ENCODE assay signal across 1 cellular context in genomic region chr3:134483195-134483890, GRCh38.
TF ChIP-seq lines count a peak whose summit lies in the region.

No MANE protein-coding gene starts in this region.

TF ChIP-seq in HepG2, 621 proteins besides CTCF, POLR2A, EP300 and RAD21:
- TF ChIP-seq TMF1 (CRISPR knock-in tag; IDR thresholded peaks at IDR 0.05; ENCODE audit: low read depth) (no peak), ZNF274 (CRISPR knock-in tag; IDR thresholded peaks at IDR 0.05) (no peak), RARA (CRISPR knock-in tag; IDR thresholded peaks at IDR 0.05) (no peak), ZNF33A (CRISPR knock-in tag; IDR thresholded peaks at IDR 0.05; ENCODE audit: borderline replicate concordance) (no peak), ZNF639 (CRISPR knock-in tag; conservative IDR thresholded peaks at IDR 0.05) (no peak), NAIF1 (CRISPR knock-in tag; IDR thresholded peaks at IDR 0.05; ENCODE audit: borderline replicate concordance) (no peak), NCOA5 (CRISPR knock-in tag; IDR thresholded peaks at IDR 0.05) (no peak), WIZ (CRISPR knock-in tag; IDR thresholded peaks at IDR 0.05) (no peak), MLXIP (CRISPR knock-in tag; IDR thresholded peaks at IDR 0.05; ENCODE audit: borderline replicate concordance) (no peak), ZFP91 (CRISPR knock-in tag; IDR thresholded peaks at IDR 0.05; ENCODE audit: borderline replicate concordance) (no peak), RXRB (CRISPR knock-in tag; IDR thresholded peaks at IDR 0.05; ENCODE audit: borderline replicate concordance) (no peak)
